12 cellular contexts compared by ENCODE assay signal in the genomic region with DNA sequence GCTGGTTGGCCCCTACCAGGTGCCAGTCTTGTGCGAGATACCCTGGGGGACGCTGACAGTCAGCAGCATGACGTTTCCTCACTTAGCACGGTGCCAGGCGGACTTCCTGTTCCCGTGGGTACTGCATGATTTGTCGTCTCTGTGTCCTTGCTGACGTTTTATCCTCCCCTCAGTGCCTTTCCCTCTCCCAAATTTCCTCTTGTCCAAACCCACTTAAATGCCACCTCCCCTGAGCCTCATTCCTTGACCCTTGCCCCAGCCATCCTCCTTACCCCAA.
DNase-seq lines count a peak whose midpoint lies in the region; ATAC-seq and TF ChIP-seq lines count a peak whose summit lies in the region.
"Had no signal": no experiment of that assay in that cellular context is flagged by ENCODE, and none has a peak within 500 bp of the region (broad histone marks: within the 10 kb centered on the region; RNA-seq: fewer than 3 reads in every experiment).

No MANE protein-coding gene starts in this region.

- H3K4me1 ChIP-seq in CD8-positive, alpha-beta memory T cell (ENCODE audit: insufficient read depth, low read length) = peaks cover 18% of the 10 kb centered on the region
- H3K4me1 ChIP-seq in naive thymus-derived CD4-positive, alpha-beta T cell (ENCODE audit: control insufficient read depth in 2 of 2, insufficient read depth in 2 of 2, low read length in 2 of 2) = peaks cover 0 to 31% of the 10 kb centered on the region in 2 donors

- ATAC-seq in GM18907 (IDR thresholded peaks at IDR 0.05; ENCODE audit: unreplicated experiment) (peak; percentile 41), omental fat pad (ENCODE audit: low FRiP score) (no peak), HG03342 (IDR thresholded peaks at IDR 0.05; ENCODE audit: unreplicated experiment) (no peak)
- ATAC-seq in naive thymus-derived CD4-positive, alpha-beta T cell = peak; percentile 77

- TF ChIP-seq CTCF in omental fat pad (IDR thresholded peaks at IDR 0.05) = no peak

- no peaks in the 10 kb centered on the region for H3K9me3 Mint-ChIP-seq in CD8-positive, alpha-beta memory T cell
- peaks cover 0 to 11% (median 0%) of the 10 kb centered on the region in 11 donors for H3K9me3 Mint-ChIP-seq in naive thymus-derived CD4-positive, alpha-beta T cell

- POLR2A ChIA-PET in CD8-positive, alpha-beta memory T cell (lab: Charles Lee) = no interaction called here
- POLR2A ChIA-PET in naive thymus-derived CD4-positive, alpha-beta T cell (lab: Charles Lee) = no interaction called here

- peaks cover 13 to 52% (median 16%) of the 10 kb centered on the region in 3 donors for H3K36me3 Mint-ChIP-seq in CD8-positive, alpha-beta memory T cell
- H3K36me3 Mint-ChIP-seq in naive thymus-derived CD4-positive, alpha-beta T cell = peaks cover 12 to 46% (median 37%) of the 10 kb centered on the region in 5 donors

- no peaks in the 10 kb centered on the region for H3K27me3 ChIP-seq in CD8-positive, alpha-beta memory T cell (ENCODE audit: insufficient read depth, low read length, poor library complexity, severe bottlenecking)
- H3K27me3 ChIP-seq in naive thymus-derived CD4-positive, alpha-beta T cell (ENCODE audit: control insufficient read depth in 2 of 2, insufficient read depth in 2 of 2, low read length in 2 of 2) = no peaks in the 10 kb centered on the region

- H3K4me1 Mint-ChIP-seq in CD8-positive, alpha-beta memory T cell = peaks cover 31 to 34% (median 31%) of the 10 kb centered on the region in 3 donors
- peaks cover 0 to 14% (median 4%) of the 10 kb centered on the region in 7 donors for H3K4me1 Mint-ChIP-seq in naive thymus-derived CD4-positive, alpha-beta T cell

- peak overlapping the region; percentile 90 to 99 (median 97) for H3K27ac Mint-ChIP-seq in CD8-positive, alpha-beta memory T cell
- H3K27ac Mint-ChIP-seq in naive thymus-derived CD4-positive, alpha-beta T cell = peak overlapping the region in 3 of 9 donors; percentile 30 to 46 (median 40)
- H3K27ac Mint-ChIP-seq: dendritic cell treated with granulocyte-macrophage colony-stimulating factor and Interleukin-4, amounts not matched to agents 40 ng/mL and 50 ng/mL, for 4 days had no signal

- H3K4me3 ChIP-seq in CD8-positive, alpha-beta memory T cell (ENCODE audit: low read length) = no peak overlapping the region
- H3K4me3 ChIP-seq in naive thymus-derived CD4-positive, alpha-beta T cell (ENCODE audit: low read length) = no peak overlapping the region

- no peaks in the 10 kb centered on the region for H3K27me3 Mint-ChIP-seq in CD8-positive, alpha-beta memory T cell
- no peaks in the 10 kb centered on the region for H3K27me3 Mint-ChIP-seq in naive thymus-derived CD4-positive, alpha-beta T cell
- H3K27me3 Mint-ChIP-seq: dendritic cell treated with granulocyte-macrophage colony-stimulating factor and Interleukin-4, amounts not matched to agents 40 ng/mL and 50 ng/mL, for 4 days had no signal

- peak overlapping the region; percentile 12 to 83 (median 78) for H3K4me3 Mint-ChIP-seq in CD8-positive, alpha-beta memory T cell
- no peak overlapping the region for H3K4me3 Mint-ChIP-seq in naive thymus-derived CD4-positive, alpha-beta T cell
- H3K4me3 Mint-ChIP-seq: dendritic cell treated with granulocyte-macrophage colony-stimulating factor and Interleukin-4, amounts not matched to agents 40 ng/mL and 50 ng/mL, for 4 days had no signal

- H3K36me3 ChIP-seq in CD8-positive, alpha-beta memory T cell (ENCODE audit: insufficient read depth, low read length) = no peaks in the 10 kb centered on the region
- peaks cover 0 to 38% (median 0%) of the 10 kb centered on the region in 3 experiments for H3K36me3 ChIP-seq in naive thymus-derived CD4-positive, alpha-beta T cell (ENCODE audit: control insufficient read depth in 2 of 3, insufficient read depth in 3 of 3, low read length in 3 of 3)

- intact Hi-C loops in naive thymus-derived CD4-positive, alpha-beta T cell (cut with micrococcal nuclease) = no loop called here

- CTCF ChIA-PET in CD8-positive, alpha-beta memory T cell (lab: Charles Lee) = interaction anchor here (3.0 kb wide), 2 partner anchors 20 to 313 kb away, joined by 10 to 14 read pairs; no protein-coding TSS in a partner anchor
- CTCF ChIA-PET in naive thymus-derived CD4-positive, alpha-beta T cell (lab: Charles Lee) = no interaction called here

- H3K27ac ChIP-seq in CD8-positive, alpha-beta memory T cell (ENCODE audit: low read depth, low read length) = peak overlapping the region; percentile 13
- no peak overlapping the region for H3K27ac ChIP-seq in naive thymus-derived CD4-positive, alpha-beta T cell (ENCODE audit: low read depth, low read length)
- H3K27ac ChIP-seq: parathyroid adenoma had no signal

- no peaks in the 10 kb centered on the region for H3K9me3 ChIP-seq in CD8-positive, alpha-beta memory T cell (ENCODE audit: low read length)
- H3K9me3 ChIP-seq in naive thymus-derived CD4-positive, alpha-beta T cell (ENCODE audit: control insufficient read depth in 2 of 3, low read length in 3 of 3) = no peaks in the 10 kb centered on the region
- H3K9me3 ChIP-seq: Caco-2 had no signal

- peak in 4 of 5 donors; percentile 31 to 64 (median 40) for DNase-seq in CD8-positive, alpha-beta memory T cell
- DNase-seq in NCI-H69 (lab: John Stamatoyannopoulos, UW) (peak; percentile 48), omental fat pad (ENCODE audit: low spot score) (no peak), hepatic stellate cell (ENCODE audit: low spot score) (no peak)
- DNase-seq in naive thymus-derived CD4-positive, alpha-beta T cell = no peak
- DNase-seq: activated CD4-positive, alpha-beta T cell treated with anti-CD3 and anti-CD28 coated beads, Interleukin-2, amount 50 U/mL, for 48 hours; Caco-2; stimulated activated naive CD4-positive, alpha-beta T cell treated with Interleukin-2 at 50 U/mL for 16 hours had no signal

Comparison
In these comparisons a context has a peak if more than half of its experiments do, and no peak if none do; other contexts are left out.
1. DNase-seq: peak in CD8-positive, alpha-beta memory T cell (4 of 5) and NCI-H69 (single experiment); none in naive thymus-derived CD4-positive, alpha-beta T cell (0 of 9), omental fat pad (single experiment) and hepatic stellate cell (single experiment).
2. H3K4me3 Mint-ChIP-seq: peak in CD8-positive, alpha-beta memory T cell (7 of 7); none in naive thymus-derived CD4-positive, alpha-beta T cell (0 of 10).
3. ATAC-seq: peak in GM18907 (single experiment) and naive thymus-derived CD4-positive, alpha-beta T cell (single experiment); none in omental fat pad (single experiment) and HG03342 (single experiment).